In genomic region chr12:10849425-10849878, GRCh38 we compare ENCODE assay signal across 21 cellular contexts. TPM values are rescaled to one million over a fixed set of nuclear protein-coding genes. Genes with fewer than 3 reads are reported as not detected.
DNase-seq lines count a peak whose midpoint lies in the region; ATAC-seq and TF ChIP-seq lines count a peak whose summit lies in the region.
"Had no signal": no experiment of that assay in that cellular context is flagged by ENCODE, and none has a peak within 500 bp of the region (broad histone marks: within the 10 kb centered on the region; RNA-seq: fewer than 3 reads in every experiment).

PRR4 (minus strand) TSS chr12:10849475; CDS start chr12:10849437, 38 bp downstream.

- TF ChIP-seq POLR2A in gastroesophageal sphincter (IDR thresholded peaks at IDR 0.05): no peak

- POLR2A ChIA-PET in CD4-positive, alpha-beta memory T cell (lab: Charles Lee; ENCODE audit: partially characterized antibody): no interaction called here
- POLR2A ChIA-PET in Caco-2 (lab: Charles Lee): no interaction called here

- peaks cover 36% of the 10 kb centered on the region for H3K4me1 ChIP-seq in CD4-positive, alpha-beta memory T cell (ENCODE audit: insufficient read depth, low read length)
- H3K4me1 ChIP-seq in Caco-2: 0 out of 2 replicates have a peak, but pooled peaks cover 4% of the 10 kb centered on the region
- no peaks in the 10 kb centered on the region for H3K4me1 ChIP-seq in gastroesophageal sphincter
- H3K4me1 ChIP-seq: prostate gland had no signal

- TF ChIP-seq EP300 in gastroesophageal sphincter (IDR thresholded peaks at IDR 0.05): no peak

- TF ChIP-seq CTCF in Caco-2 (IDR thresholded peaks at IDR 0.05; ENCODE audit: insufficient read depth in 1 of 2, low read depth in 1 of 2, low read length in 1 of 2, severe bottlenecking in 1 of 2, unreplicated experiment in 1 of 2): no peak
- no peak for TF ChIP-seq CTCF in gastroesophageal sphincter (IDR thresholded peaks at IDR 0.05)

- H3K27me3 ChIP-seq in CD4-positive, alpha-beta memory T cell (ENCODE audit: insufficient read depth, low read length): no peaks in the 10 kb centered on the region
- H3K27me3 ChIP-seq in Caco-2 (replicated peaks; ENCODE audit: control insufficient read depth, insufficient read depth, low read length) (no peaks in the 10 kb centered on the region), gastroesophageal sphincter (no peaks in the 10 kb centered on the region)
- H3K27me3 ChIP-seq: cardiac muscle cell had no signal

- intact Hi-C loops in CD4-positive, alpha-beta memory T cell (cut with micrococcal nuclease): no loop called here
- intact Hi-C loops in Caco-2 (cut with micrococcal nuclease; ENCODE audit: unreplicated experiment): no loop called here
- intact Hi-C loops in cardiac septum (cut with DNase I): no loop called here

- no peaks in the 10 kb centered on the region for H3K9me3 ChIP-seq in CD4-positive, alpha-beta memory T cell (ENCODE audit: control insufficient read depth in 1 of 2, low read length in 2 of 2)
- H3K9me3 ChIP-seq in Caco-2 (no peaks in the 10 kb centered on the region), gastroesophageal sphincter (no peaks in the 10 kb centered on the region)
- H3K9me3 ChIP-seq: prostate gland, thoracic aorta had no signal

- no TSS peak for BruUV-seq in Caco-2 (replicated peaks; lab: Mats Ljungman, UMichigan)

- peaks cover 26 to 52% of the 10 kb centered on the region in 2 donors for H3K36me3 Mint-ChIP-seq in CD4-positive, alpha-beta memory T cell
- H3K36me3 Mint-ChIP-seq in T-helper 2 cell treated with Interferon-gamma antibody and Interleukin-4, amounts not matched to agents 5 μg/mL and 100 μg/mL, for 36 hours (ENCODE audit: low read depth): peaks cover 25% of the 10 kb centered on the region
- peaks cover 15 to 27% (median 21%) of the 10 kb centered on the region in 3 donors for H3K36me3 Mint-ChIP-seq in immature natural killer cell
- no peaks in the 10 kb centered on the region for H3K36me3 Mint-ChIP-seq in Caco-2 (ENCODE audit: insufficient read depth, unreplicated experiment)

- no peak within 1 kb of the TSS for H3K27ac ChIP-seq in CD4-positive, alpha-beta memory T cell (ENCODE audit: low read depth, low read length)
- no peak within 1 kb of the TSS for H3K27ac ChIP-seq in gastroesophageal sphincter
- H3K27ac ChIP-seq: cardiac muscle cell, prostate gland, skin epidermis, thoracic aorta, WERI-Rb-1 had no signal

- peak within 1 kb of the TSS in 5 of 8 donors; percentile 7 to 67 (median 9) for H3K4me3 Mint-ChIP-seq in CD4-positive, alpha-beta memory T cell
- H3K4me3 Mint-ChIP-seq in T-helper 2 cell treated with Interferon-gamma antibody and Interleukin-4, amounts not matched to agents 5 μg/mL and 100 μg/mL, for 36 hours: peak within 1 kb of the TSS; percentile 44
- H3K4me3 Mint-ChIP-seq in immature natural killer cell (peak within 1 kb of the TSS in 1 of 5 donors; percentile 25), Caco-2 (ENCODE audit: unreplicated experiment) (no peak within 1 kb of the TSS)
- H3K4me3 Mint-ChIP-seq: activated naive CD4-positive, alpha-beta T cell treated with anti-CD3 and anti-CD28 coated beads, Interleukin-2, amount 50 U/mL, for 24 hours; nephron had no signal

- WGBS in gastroesophageal sphincter (ENCODE audit: low coverage in 1 of 2), 2 donors: 83 to 87% methylated on average over 3 of the region's 4 CpGs

- no peaks in the 10 kb centered on the region for H3K27me3 Mint-ChIP-seq in CD4-positive, alpha-beta memory T cell
- H3K27me3 Mint-ChIP-seq in T-helper 2 cell treated with Interferon-gamma antibody and Interleukin-4, amounts not matched to agents 5 μg/mL and 100 μg/mL, for 36 hours (ENCODE audit: low read depth): no peaks in the 10 kb centered on the region
- no peaks in the 10 kb centered on the region for H3K27me3 Mint-ChIP-seq in immature natural killer cell (ENCODE audit: low read depth in 3 of 3)
- no peaks in the 10 kb centered on the region for H3K27me3 Mint-ChIP-seq in Caco-2 (ENCODE audit: insufficient read depth, unreplicated experiment)
- H3K27me3 Mint-ChIP-seq: activated naive CD4-positive, alpha-beta T cell treated with anti-CD3 and anti-CD28 coated beads, Interleukin-2, amount 50 U/mL, for 24 hours had no signal

- peak within 1 kb of the TSS in 6 of 7 donors; percentile 8 to 88 (median 58) for H3K27ac Mint-ChIP-seq in CD4-positive, alpha-beta memory T cell
- peak within 1 kb of the TSS; percentile 79 for H3K27ac Mint-ChIP-seq in T-helper 2 cell treated with Interferon-gamma antibody and Interleukin-4, amounts not matched to agents 5 μg/mL and 100 μg/mL, for 36 hours
- peak within 1 kb of the TSS in 4 of 6 donors; percentile 37 to 74 (median 49) for H3K27ac Mint-ChIP-seq in immature natural killer cell
- no peak within 1 kb of the TSS for H3K27ac Mint-ChIP-seq in Caco-2 (ENCODE audit: unreplicated experiment)
- H3K27ac Mint-ChIP-seq: activated naive CD4-positive, alpha-beta T cell treated with anti-CD3 and anti-CD28 coated beads, Interleukin-2, amount 50 U/mL, for 24 hours had no signal

- peaks cover 0 to 4% (median 0%) of the 10 kb centered on the region in 8 donors for H3K9me3 Mint-ChIP-seq in CD4-positive, alpha-beta memory T cell
- H3K9me3 Mint-ChIP-seq in T-helper 2 cell treated with Interferon-gamma antibody and Interleukin-4, amounts not matched to agents 5 μg/mL and 100 μg/mL, for 36 hours: peaks cover 5% of the 10 kb centered on the region
- H3K9me3 Mint-ChIP-seq in immature natural killer cell (peaks cover 0 to 1% (median 0%) of the 10 kb centered on the region in 6 donors), Caco-2 (ENCODE audit: unreplicated experiment) (no peaks in the 10 kb centered on the region)
- H3K9me3 Mint-ChIP-seq: activated naive CD4-positive, alpha-beta T cell treated with anti-CD3 and anti-CD28 coated beads, Interleukin-2, amount 50 U/mL, for 24 hours; nephron had no signal

- DNase-seq in CD4-positive, alpha-beta memory T cell: peak; percentile 37 to 62 (median 50)
- no peak for DNase-seq in T-helper 2 cell treated with Interferon-gamma antibody and Interleukin-4, amounts not matched to agents 5 μg/mL and 100 μg/mL, for 36 hours (ENCODE audit: low spot score)
- peak; percentile 31 to 50 (median 43) for DNase-seq in immature natural killer cell
- DNase-seq in Caco-2: no peak
- DNase-seq in cardiac septum (ENCODE audit: low spot score): no peak
- DNase-seq: effector CD8-positive, alpha-beta T cell; GDM1; head of caudate nucleus; KBM-7; NCI-H1436; stimulated activated CD4-positive, alpha-beta T cell treated with anti-CD3 and anti-CD28 coated beads, Interleukin-4, amount 100 ng/mL, for 24 hours; WERI-Rb-1 had no signal

- H3K4me1 Mint-ChIP-seq in CD4-positive, alpha-beta memory T cell: peaks cover 39 to 52% (median 43%) of the 10 kb centered on the region in 4 donors
- peaks cover 37% of the 10 kb centered on the region for H3K4me1 Mint-ChIP-seq in T-helper 2 cell treated with Interferon-gamma antibody and Interleukin-4, amounts not matched to agents 5 μg/mL and 100 μg/mL, for 36 hours (ENCODE audit: low read depth)
- H3K4me1 Mint-ChIP-seq in immature natural killer cell: peaks cover 41 to 43% of the 10 kb centered on the region in 2 donors
- H3K4me1 Mint-ChIP-seq in Caco-2 (ENCODE audit: low read depth, unreplicated experiment): no peaks in the 10 kb centered on the region

- H3K36me3 ChIP-seq in CD4-positive, alpha-beta memory T cell (ENCODE audit: insufficient read depth, low read length): no peaks in the 10 kb centered on the region
- H3K36me3 ChIP-seq in Caco-2 (ENCODE audit: control insufficient read depth, insufficient read depth, low read length) (no peaks in the 10 kb centered on the region), gastroesophageal sphincter (peaks cover 0 to 30% of the 10 kb centered on the region in 2 donors)
- H3K36me3 ChIP-seq: cardiac muscle cell, prostate gland, WERI-Rb-1 had no signal

- CTCF ChIA-PET in CD4-positive, alpha-beta memory T cell (lab: Charles Lee; ENCODE audit: partially characterized antibody): no interaction called here
- CTCF ChIA-PET in Caco-2 (lab: Charles Lee): no interaction called here

- ATAC-seq in HG02981 (IDR thresholded peaks at IDR 0.05; ENCODE audit: unreplicated experiment) (peak; percentile 67), gastroesophageal sphincter (no peak)

- H3K4me3 ChIP-seq in CD4-positive, alpha-beta memory T cell (ENCODE audit: low read length in 2 of 2): no peak within 1 kb of the TSS
- H3K4me3 ChIP-seq in Caco-2 (ENCODE audit: low read depth, low read length): no peak within 1 kb of the TSS
- H3K4me3 ChIP-seq in gastroesophageal sphincter: no peak within 1 kb of the TSS
- H3K4me3 ChIP-seq: cardiac muscle cell, lung, prostate gland, skin epidermis, thoracic aorta had no signal

RNA-seq across cellular contexts. Expression of gene PRR4, which starts in this region (rescaled TPM):
- 1 to 10 TPM in 1 of 2 experiments, under 1 TPM in 1; 0.87 to 1.5 TPM for total RNA-seq in CD4-positive, alpha-beta memory T cell
- polyA plus RNA-seq in CD4-positive, alpha-beta memory T cell: 1 to 10 TPM in 1 of 2 donors, under 1 TPM in 1; 0.83 to 1.2 TPM
- 1 to 10 TPM; 1.9 to 4.5 (median 3.5) TPM for polyA plus RNA-seq in immature natural killer cell
- total RNA-seq in Caco-2 (2022): 6.8 and 8.4 TPM in 2 replicates
- total RNA-seq in cardiac septum: 2.6 TPM
- 100 to 1,000 TPM in 1 of 4 donors, 1 to 10 TPM in 3; 1.6 to 344 (median 2.5) TPM for total RNA-seq in gastroesophageal sphincter

Comparison
In these comparisons a context has a peak if more than half of its experiments do, and no peak if none do; other contexts are left out.
1. DNase-seq: peak in CD4-positive, alpha-beta memory T cell (5 of 5) and immature natural killer cell (3 of 3); none in T-helper 2 cell treated with Interferon-gamma antibody and Interleukin-4, amounts not matched to agents 5 μg/mL and 100 μg/mL, for 36 hours (single experiment), Caco-2 (0 of 2) and cardiac septum (single experiment).